22 cellular contexts compared by ENCODE assay signal in genomic region chr15:85956515-85957275, GRCh38.
DNase-seq lines count a peak whose midpoint lies in the region; ATAC-seq and TF ChIP-seq lines count a peak whose summit lies in the region.
"Had no signal": no experiment of that assay in that cellular context is flagged by ENCODE, and none has a peak within 500 bp of the region (broad histone marks: within the 10 kb centered on the region; RNA-seq: fewer than 3 reads in every experiment).

No MANE protein-coding gene starts in this region.

- no peak overlapping the region for H3K56ac ChIP-seq in IMR-90 (ENCODE audit: extremely low read depth, insufficient read depth, low read length)

- H3K9me2 ChIP-seq in OCI-LY1 (ENCODE audit: low read depth, low read length) = no peaks in the 10 kb centered on the region

- H3K4me2 ChIP-seq in IMR-90 (ENCODE audit: low read depth, low read length) = no peak overlapping the region
- no peak overlapping the region for H3K4me2 ChIP-seq in OCI-LY1 (ENCODE audit: low read length)
- H3K4me2 ChIP-seq in smooth muscle cell = no peak overlapping the region

- no peak overlapping the region for H3K18ac ChIP-seq in IMR-90 (ENCODE audit: low read depth, low read length)

- no peak overlapping the region for H2AFZ ChIP-seq in IMR-90 (replicated peaks; ENCODE audit: low read length, poor library complexity)
- H2AFZ ChIP-seq in OCI-LY1 (ENCODE audit: low read length) = no peak overlapping the region; the same call in 1 of the 2 replicates
- no peak overlapping the region for H2AFZ ChIP-seq in smooth muscle cell (ENCODE audit: low read depth)
- H2AFZ ChIP-seq: GM23248 had no signal

- H2BK20ac ChIP-seq in IMR-90 (ENCODE audit: low read depth, low read length) = no peak overlapping the region

- H2BK15ac ChIP-seq in IMR-90 (ENCODE audit: low read depth, low read length) = no peak overlapping the region

- dilution Hi-C loops in IMR-90 (cut with HindIII; ENCODE audit: low sequenced_read_pairs, unreplicated experiment) = no loop called here

- ATAC-seq in IMR-90 (ENCODE audit: low read depth) = no peak
- ATAC-seq: activated CD4-positive, alpha-beta T cell treated with anti-CD3 and anti-CD28 coated beads for 36 hours; activated CD8-positive, alpha-beta T cell treated with anti-CD3 and anti-CD28 coated beads, Interleukin-2, amount 10 ng/mL, durations not matched to agents 7 days and 5 days; gastroesophageal sphincter had no signal

- H2AK5ac ChIP-seq in IMR-90 (ENCODE audit: low read depth, low read length) = no peak overlapping the region

- peak; percentile 8 for DNase-seq in IMR-90
- DNase-seq in astrocyte of the cerebellum (ENCODE audit: low read depth) = peak; percentile 15
- no peak for DNase-seq in smooth muscle cell (lab: John Stamatoyannopoulos, UW; ENCODE audit: unreplicated experiment)
- DNase-seq in SHP77 treated with DMSO at 0.1 percent for 48 hours (lab: John Stamatoyannopoulos, UW) = no peak
- DNase-seq in WERI-Rb-1 = no peak
- no peak for DNase-seq in activated CD8-positive, alpha-beta memory T cell treated with anti-CD3 and anti-CD28 coated beads for 24 hours
- DNase-seq: activated CD4-positive, alpha-beta T cell treated with anti-CD3 and anti-CD28 coated beads for 36 hours; activated CD8-positive, alpha-beta T cell treated with anti-CD3 and anti-CD28 coated beads, Interleukin-2, amount 10 ng/mL, durations not matched to agents 7 days and 5 days; amniotic stem cell; Caco-2; GM23248; NCI-H1417; NCI-H2029 treated with DMSO at 0.1 percent for 48 hours; NCI-H526; RPMI8226; stimulated activated CD4-positive, alpha-beta T cell treated with anti-CD3 and anti-CD28 coated beads, Interleukin-15, amount 100 ng/mL, for 24 hours; stimulated activated CD4-positive, alpha-beta T cell treated with anti-CD3 and anti-CD28 coated beads, Interleukin-4, amount 100 ng/mL, for 4 hours; T-helper 2 cell; transverse colon had no signal

- no peak overlapping the region for H3K14ac ChIP-seq in IMR-90 (replicated peaks; ENCODE audit: low read depth, low read length)

- CTCF ChIA-PET in IMR-90 (lab: Yijun Ruan, JAX) = no interaction called here

- in situ Hi-C loops in IMR-90 (cut with MboI; ENCODE audit: low sequenced_read_pairs) (no loop called here), astrocyte of the cerebellum (cut with HindIII; ENCODE audit: low sequenced_read_pairs) (no loop called here)

- TF ChIP-seq CTCF in IMR-90 (conservative IDR thresholded peaks at IDR 0.05; ENCODE audit: low read depth, low read length) = no peak
- no peak for TF ChIP-seq CTCF in OCI-LY1 (IDR thresholded peaks at IDR 0.05; ENCODE audit: low read length)
- TF ChIP-seq CTCF in astrocyte of the cerebellum (IDR thresholded peaks at IDR 0.05; ENCODE audit: low read depth, low read length, missing control alignments) = no peak
- no peak for TF ChIP-seq CTCF in smooth muscle cell (IDR thresholded peaks at IDR 0.05; ENCODE audit: borderline replicate concordance, insufficient read depth, poor library complexity, severe bottlenecking)
- TF ChIP-seq CTCF in WERI-Rb-1 (IDR thresholded peaks at IDR 0.05; ENCODE audit: low read depth, low read length) = no peak

- no peak overlapping the region for H2AK9ac ChIP-seq in IMR-90 (replicated peaks; ENCODE audit: low read depth, low read length, poor library complexity)

- H3F3A ChIP-seq in OCI-LY1 (ENCODE audit: insufficient read depth, low read length) (no peaks in the 10 kb centered on the region), smooth muscle cell (ENCODE audit: low read depth) (peaks cover 7% of the 10 kb centered on the region)

- WGBS in IMR-90 (ENCODE audit: extremely low coverage in 2 of 2, insufficient read length in 1 of 2), 2 experiments = no CpG with 5 or more reads among the region's 2 CpGs
- WGBS in smooth muscle cell (ENCODE audit: low lambda C conversion rate) = 44% methylated on average over 2 of the region's 2 CpGs

- no peaks in the 10 kb centered on the region for H3K9me1 ChIP-seq in IMR-90 (ENCODE audit: insufficient read depth, low read length)

- no TSS peak for BruUV-seq in IMR-90 (replicated peaks; lab: Mats Ljungman, UMichigan)

- H3K4me3 ChIP-seq in IMR-90 (ENCODE audit: insufficient read depth, low read depth, low read length) = no peak overlapping the region
- H3K4me3 ChIP-seq in OCI-LY1 (ENCODE audit: low read depth, low read length, poor library complexity, severe bottlenecking) = no peak overlapping the region
- H3K4me3 ChIP-seq in astrocyte of the cerebellum (ENCODE audit: low read depth, low read length) = no peak overlapping the region
- no peak overlapping the region for H3K4me3 ChIP-seq in smooth muscle cell
- no peak overlapping the region for H3K4me3 ChIP-seq in WERI-Rb-1 (ENCODE audit: low read depth, low read length)
- H3K4me3 ChIP-seq: gastroesophageal sphincter, GM23248, transverse colon had no signal

- no peaks in the 10 kb centered on the region for H3K27me3 ChIP-seq in IMR-90 (ENCODE audit: control insufficient read depth, insufficient read depth, low read length)
- no peaks in the 10 kb centered on the region for H3K27me3 ChIP-seq in OCI-LY1 (ENCODE audit: insufficient read depth, low read length)
- no peaks in the 10 kb centered on the region for H3K27me3 ChIP-seq in smooth muscle cell (ENCODE audit: low read depth)
- no peaks in the 10 kb centered on the region for H3K27me3 ChIP-seq in WERI-Rb-1 (ENCODE audit: insufficient read depth, low read depth, severe bottlenecking)
- H3K27me3 ChIP-seq: transverse colon had no signal

- no peak overlapping the region for H2BK5ac ChIP-seq in IMR-90 (ENCODE audit: low read depth, low read length, poor library complexity, severe bottlenecking)

- no peak overlapping the region for H2BK120ac ChIP-seq in IMR-90 (ENCODE audit: low read depth, low read length)

- no peak overlapping the region for H3K23ac ChIP-seq in IMR-90 (ENCODE audit: low read depth, low read length)

- no peak overlapping the region for H4K5ac ChIP-seq in IMR-90 (ENCODE audit: low read depth, low read length)

- POLR2A ChIA-PET in IMR-90 (lab: Charles Lee; ENCODE audit: unreplicated experiment) = no interaction called here

- no peaks in the 10 kb centered on the region for H3K79me2 ChIP-seq in OCI-LY1 (ENCODE audit: insufficient read depth, low read length)
- H3K79me2 ChIP-seq in smooth muscle cell (ENCODE audit: low read depth) = no peaks in the 10 kb centered on the region

- H3K9me3 ChIP-seq in IMR-90 (ENCODE audit: control insufficient read depth, insufficient read depth, low read length) (peaks cover 5% of the 10 kb centered on the region; the same call in 1 of the 2 replicates), OCI-LY1 (ENCODE audit: low read length) (0 out of 2 replicates have a peak, but pooled peaks cover 7% of the 10 kb centered on the region), smooth muscle cell (replicated peaks; ENCODE audit: low read depth) (no peaks in the 10 kb centered on the region), WERI-Rb-1 (ENCODE audit: severe bottlenecking) (no peaks in the 10 kb centered on the region)
- H3K9me3 ChIP-seq: Caco-2, gastroesophageal sphincter, transverse colon had no signal

- H3K4me1 ChIP-seq in IMR-90 (ENCODE audit: control insufficient read depth, insufficient read depth, low read length) (no peaks in the 10 kb centered on the region), OCI-LY1 (ENCODE audit: insufficient read depth, low read length, severe bottlenecking) (peaks cover 34% of the 10 kb centered on the region), smooth muscle cell (ENCODE audit: low read depth) (no peaks in the 10 kb centered on the region)
- H3K4me1 ChIP-seq: Caco-2, gastroesophageal sphincter, transverse colon had no signal

- intact Hi-C loops in IMR-90 (cut with micrococcal nuclease) = no loop called here

- no peaks in the 10 kb centered on the region for H4K20me1 ChIP-seq in IMR-90 (ENCODE audit: insufficient read depth, low read length)
- no peaks in the 10 kb centered on the region for H4K20me1 ChIP-seq in OCI-LY1 (ENCODE audit: insufficient read depth, low read length)
- H4K20me1 ChIP-seq in smooth muscle cell (ENCODE audit: low read depth) = no peaks in the 10 kb centered on the region

- H3K9ac ChIP-seq in IMR-90 (ENCODE audit: low read depth, low read length) = no peak overlapping the region
- no peak overlapping the region for H3K9ac ChIP-seq in OCI-LY1 (ENCODE audit: low read length)
- no peak overlapping the region for H3K9ac ChIP-seq in smooth muscle cell (ENCODE audit: low read depth)
- H3K9ac ChIP-seq: GM23248 had no signal

- no peak for TF ChIP-seq RAD21 in IMR-90 (IDR thresholded peaks at IDR 0.05; ENCODE audit: low read length)

- no peak overlapping the region for H3K27ac ChIP-seq in IMR-90 (ENCODE audit: insufficient read depth, low read length)
- peak overlapping the region; percentile 42 for H3K27ac ChIP-seq in OCI-LY1 (ENCODE audit: low read depth, low read length, poor library complexity, severe bottlenecking)
- peak overlapping the region; percentile 24 for H3K27ac ChIP-seq in smooth muscle cell (ENCODE audit: low read depth)
- H3K27ac ChIP-seq in WERI-Rb-1 = no peak overlapping the region
- H3K27ac ChIP-seq: C4-2B, gastroesophageal sphincter, GM23248, transverse colon had no signal

- H3K36me3 ChIP-seq in IMR-90 (ENCODE audit: control insufficient read depth, insufficient read depth, low read length) (no peaks in the 10 kb centered on the region), OCI-LY1 (ENCODE audit: insufficient read depth, low read length) (peaks cover 6% of the 10 kb centered on the region; the same call in 1 of the 2 replicates), smooth muscle cell (ENCODE audit: low read depth) (no peaks in the 10 kb centered on the region), WERI-Rb-1 (no peaks in the 10 kb centered on the region)
- H3K36me3 ChIP-seq: gastroesophageal sphincter, transverse colon had no signal

- no peaks in the 10 kb centered on the region for H3K79me1 ChIP-seq in IMR-90 (ENCODE audit: low read depth in 1 of 2, low read length in 2 of 2)

- TF ChIP-seq POLR2A in IMR-90 (IDR thresholded peaks at IDR 0.05; ENCODE audit: low read depth, low read length) = no peak

- H4K8ac ChIP-seq in IMR-90 (ENCODE audit: low read depth in 2 of 2, low read length in 2 of 2) = no peak overlapping the region

- H4K91ac ChIP-seq in IMR-90 (ENCODE audit: insufficient read depth, low read depth, low read length) = no peak overlapping the region

- H3K4ac ChIP-seq in IMR-90 (ENCODE audit: low read depth, low read length) = no peak overlapping the region

TF ChIP-seq in IMR-90, 13 proteins besides CTCF, POLR2A, EP300 and RAD21:
- no peak for TF ChIP-seq MAZ (IDR thresholded peaks at IDR 0.05; ENCODE audit: borderline replicate concordance, low read depth, low read length)

Comparison
In these comparisons a context has a peak if more than half of its experiments do, and no peak if none do; other contexts are left out.
1. DNase-seq: peak in IMR-90 (single experiment) and astrocyte of the cerebellum (single experiment); none in smooth muscle cell (single experiment), SHP77 treated with DMSO at 0.1 percent for 48 hours (single experiment), WERI-Rb-1 (single experiment) and activated CD8-positive, alpha-beta memory T cell treated with anti-CD3 and anti-CD28 coated beads for 24 hours (single experiment).
2. H3K27ac ChIP-seq: peak in OCI-LY1 (single experiment) and smooth muscle cell (single experiment); none in IMR-90 (single experiment) and WERI-Rb-1 (single experiment).